In genomic region chrX:54529166-54529558, GRCh38 we compare ENCODE assay signal across 8 cellular contexts.
DNase-seq lines count a peak whose midpoint lies in the region; ATAC-seq, FAIRE-seq and TF ChIP-seq lines count a peak whose summit lies in the region.

No MANE protein-coding gene starts in this region.

- peak overlapping the region; percentile 85 for H3K4me3 ChIP-seq in coronary artery
- H3K4me3 ChIP-seq in neuron (ENCODE audit: low read length) = peak overlapping the region; percentile 53

- ATAC-seq in GM21619 (IDR thresholded peaks at IDR 0.05; ENCODE audit: unreplicated experiment) = no peak
- no peak for ATAC-seq in GM18520 (IDR thresholded peaks at IDR 0.05; ENCODE audit: unreplicated experiment)

- H3K9me3 ChIP-seq in neuron (ENCODE audit: low read length) = no peaks in the 10 kb centered on the region

- DNase-seq in DMS 273 (lab: John Stamatoyannopoulos, UW; ENCODE audit: unreplicated experiment) (peak; percentile 82), NCI-H2227 treated with DMSO at 0.1 percent for 48 hours (lab: John Stamatoyannopoulos, UW) (peak; percentile 50), coronary artery (ENCODE audit: low spot score) (no peak), urothelium cell line (ENCODE audit: low spot score) (no peak), HTR-8/SVneo (ENCODE audit: insufficient read length, low spot score) (no peak)

- H3K36me3 ChIP-seq in neuron (ENCODE audit: insufficient read depth, low read length) = peaks cover 4% of the 10 kb centered on the region

- peak overlapping the region; percentile 22 for H2AFZ ChIP-seq in neuron (ENCODE audit: low read depth, low read length)

- TF ChIP-seq CTCF in coronary artery (IDR thresholded peaks at IDR 0.05) = no peak

- peak overlapping the region; percentile 59 to 87 for H3K27ac ChIP-seq in coronary artery

- H3K4me1 ChIP-seq in neuron (ENCODE audit: insufficient read depth, low read length) = peaks cover 13% of the 10 kb centered on the region

- no peak for FAIRE-seq in urothelium cell line (lab: Jason Lieb, UNC)
- FAIRE-seq in HTR-8/SVneo (lab: Jason Lieb, UNC) = no peak

- H3K27me3 ChIP-seq in neuron (ENCODE audit: insufficient read depth, low read length) = no peaks in the 10 kb centered on the region

Comparison
In these comparisons a context has a peak if more than half of its experiments do, and no peak if none do; other contexts are left out.
1. DNase-seq: peak in DMS 273 (single experiment) and NCI-H2227 treated with DMSO at 0.1 percent for 48 hours (single experiment); none in coronary artery (single experiment), urothelium cell line (single experiment) and HTR-8/SVneo (single experiment).